In genomic region chr2:166233244-166233643, GRCh38 we compare ENCODE assay signal across 1 cellular context.
TF ChIP-seq lines count a peak whose summit lies in the region.

No MANE protein-coding gene starts in this region.

TF ChIP-seq in IMR-90, 13 proteins besides CTCF, POLR2A, EP300 and RAD21 (continued from another document):
- no peak for TF ChIP-seq ELK1 (IDR thresholded peaks at IDR 0.05; ENCODE audit: borderline replicate concordance, low read depth, low read length)
- no peak for TF ChIP-seq MXI1 (IDR thresholded peaks at IDR 0.05; ENCODE audit: borderline replicate concordance, low read depth, low read length)
- TF ChIP-seq USF2 (IDR thresholded peaks at IDR 0.05; ENCODE audit: low read depth, low read length): no peak
- TF ChIP-seq BHLHE40 (IDR thresholded peaks at IDR 0.05; ENCODE audit: low read depth, low read length): no peak
- TF ChIP-seq RCOR1 (IDR thresholded peaks at IDR 0.05; ENCODE audit: insufficient replicate concordance, low read length): no peak
- no peak for TF ChIP-seq CHD1 (IDR thresholded peaks at IDR 0.05; ENCODE audit: low read depth, low read length)
- TF ChIP-seq NFE2L2 (IDR thresholded peaks at IDR 0.05; ENCODE audit: low read depth, low read length): no peak
- TF ChIP-seq CEBPB (IDR thresholded peaks at IDR 0.05; ENCODE audit: low read depth, low read length): no peak
TF ChIP-seq in IMR-90: peak in this region for 0.
